ENCODE assay signal across 24 cellular contexts in genomic region chr14:34691173-34691572, GRCh38.
"Had no signal": no experiment of that assay in that cellular context is flagged by ENCODE, and none has a peak within 500 bp of the region (broad histone marks: within the 10 kb centered on the region; RNA-seq: fewer than 3 reads in every experiment).

No MANE protein-coding gene starts in this region.

- H3K4me1 ChIP-seq: left lung, lower lobe of right lung, parathyroid adenoma, sigmoid colon had no signal

- H3K79me2 ChIP-seq: parathyroid adenoma had no signal

- H3K27me3 ChIP-seq: left lung, sigmoid colon, tibial nerve, vagina had no signal

- H3K4me3 ChIP-seq: left lung, lower lobe of right lung, sigmoid colon, tibial nerve, vagina had no signal

- H2AFZ ChIP-seq: parathyroid adenoma had no signal

- H3K27ac ChIP-seq: left lung, lower lobe of right lung, parathyroid adenoma, sigmoid colon, tibial nerve, vagina had no signal

- H3K9me3 ChIP-seq: left lung, lower lobe of right lung, sigmoid colon, tibial nerve, vagina had no signal

- H3K36me3 ChIP-seq: left lung, lower lobe of right lung, sigmoid colon, tibial nerve, vagina had no signal

- ATAC-seq: left colon; left lung; lower lobe of right lung; naive thymus-derived CD8-positive, alpha-beta T cell; right cardiac atrium; stimulated activated memory B cell treated with anti-CD40 and anti-IgM and Interleukin-4, amounts not matched to agents 10 μg/mL and 1 μg/mL and 100 μg/mL, for 72 hours; stimulated activated naive CD8-positive, alpha-beta T cell treated with anti-CD3 and anti-CD28 coated beads, Interleukin-15, amount 100 ng/mL, for 72 hours had no signal

- DNase-seq: hypothalamus; immature natural killer cell; kidney; left colon; left lung; lower lobe of right lung; mammary epithelial cell; mesenchymal stem cell; naive thymus-derived CD8-positive, alpha-beta T cell; nucleus accumbens; right cardiac atrium; sigmoid colon; small intestine; stimulated activated CD4-positive, alpha-beta T cell treated with anti-CD3 and anti-CD28 coated beads, Interleukin-1b, Interleukin-23, amount 100 ng/mL, for 48 hours; stimulated activated CD4-positive, alpha-beta T cell treated with anti-CD3 and anti-CD28 coated beads, Interleukin-2, amount 100 ng/mL, for 48 hours; stimulated activated CD4-positive, alpha-beta T cell treated with anti-CD3 and anti-CD28 coated beads, Interleukin-4, amount 100 ng/mL, for 4 hours; stimulated activated CD8-positive, alpha-beta memory T cell treated with anti-CD3 and anti-CD28 coated beads, Interleukin-4, amount 100 ng/mL, for 48 hours; stimulated activated naive CD4-positive, alpha-beta T cell treated with Interleukin-2 at 50 U/mL for 16 hours; stimulated activated naive CD8-positive, alpha-beta T cell treated with anti-CD3 and anti-CD28 coated beads, Interleukin-15, amount 100 ng/mL, for 72 hours; substantia nigra had no signal
